Comparison of ENCODE assay signal across 14 cellular contexts in the genomic region with DNA sequence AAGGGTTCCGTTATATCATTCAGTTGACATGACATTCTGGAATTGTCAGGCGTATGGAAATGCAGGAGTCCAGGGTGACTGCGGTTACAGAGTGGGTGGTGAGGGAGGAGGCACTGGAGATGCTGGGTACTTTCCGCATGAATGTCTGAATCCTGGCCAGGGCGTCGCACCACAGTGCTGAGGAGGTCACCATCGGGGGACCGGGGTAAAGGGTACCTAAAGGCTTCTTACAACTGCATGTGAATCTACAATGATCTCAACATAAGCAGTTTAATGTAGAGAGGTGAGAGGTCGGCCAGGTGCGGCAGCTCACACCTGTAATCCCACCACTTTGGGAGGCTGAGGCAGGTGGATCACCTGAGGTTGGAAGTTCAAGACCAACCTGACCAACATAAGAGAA.
"Had no signal": no experiment of that assay in that cellular context is flagged by ENCODE, and none has a peak within 500 bp of the region (broad histone marks: within the 10 kb centered on the region; RNA-seq: fewer than 3 reads in every experiment).

No MANE protein-coding gene starts in this region.

- H3K9ac ChIP-seq: SK-N-SH had no signal

- H3K27ac Mint-ChIP-seq: activated naive CD8-positive, alpha-beta T cell treated with anti-CD3 and anti-CD28 coated beads, Interleukin-2, amount 10 ng/mL, durations not matched to agents 7 days and 5 days had no signal

- H3K4me3 Mint-ChIP-seq: activated naive CD8-positive, alpha-beta T cell treated with anti-CD3 and anti-CD28 coated beads, Interleukin-2, amount 10 ng/mL, durations not matched to agents 7 days and 5 days; activated T-cell treated with anti-CD3 and anti-CD28 coated beads, Interleukin-2, amount 50 U/mL, for 4 hours had no signal

- H3K9me3 ChIP-seq: gastroesophageal sphincter, heart right ventricle, pancreas, SK-N-SH, thyroid gland, uterus had no signal

- DNase-seq: activated CD4-positive, alpha-beta T cell treated with anti-CD3 and anti-CD28 coated beads, Interleukin-2, amount 50 U/mL, for 48 hours; activated gamma-delta T cell; activated naive CD8-positive, alpha-beta T cell treated with anti-CD3 and anti-CD28 coated beads, Interleukin-2, amount 10 ng/mL, durations not matched to agents 7 days and 5 days; activated T-cell treated with anti-CD3 and anti-CD28 coated beads, Interleukin-2, amount 50 U/mL, for 4 hours; heart right ventricle; pancreas; retina; SK-N-SH; T-helper 1 cell; uterus had no signal

- H3K9me3 Mint-ChIP-seq: activated naive CD8-positive, alpha-beta T cell treated with anti-CD3 and anti-CD28 coated beads, Interleukin-2, amount 10 ng/mL, durations not matched to agents 7 days and 5 days; activated T-cell treated with anti-CD3 and anti-CD28 coated beads, Interleukin-2, amount 50 U/mL, for 4 hours had no signal

- H3K4me1 ChIP-seq: pancreas, uterus had no signal

- H3K4me3 ChIP-seq: gastroesophageal sphincter, heart right ventricle, pancreas, skin epidermis, thyroid gland, uterus had no signal

- H3K27me3 ChIP-seq: gastroesophageal sphincter, heart right ventricle, pancreas, thyroid gland, uterus had no signal

- ATAC-seq: activated T-cell treated with anti-CD3 and anti-CD28 coated beads, Interleukin-2, amount 50 U/mL, for 4 hours; gastroesophageal sphincter; heart right ventricle; pancreas had no signal

- H3K4me2 ChIP-seq: SK-N-SH had no signal

- H3K27me3 Mint-ChIP-seq: activated naive CD8-positive, alpha-beta T cell treated with anti-CD3 and anti-CD28 coated beads, Interleukin-2, amount 10 ng/mL, durations not matched to agents 7 days and 5 days had no signal

- H3K27ac ChIP-seq: pancreas, skin epidermis, thyroid gland, uterus, VCaP had no signal
